Comparison of ENCODE assay signal across 10 cellular contexts in genomic region chr1:41599912-41600311, GRCh38.
DNase-seq lines count a peak whose midpoint lies in the region; ATAC-seq and TF ChIP-seq lines count a peak whose summit lies in the region.
"Had no signal": no experiment of that assay in that cellular context is flagged by ENCODE, and none has a peak within 500 bp of the region (broad histone marks: within the 10 kb centered on the region; RNA-seq: fewer than 3 reads in every experiment).

No MANE protein-coding gene starts in this region.

- H2AFZ ChIP-seq in DND-41 (ENCODE audit: low read depth, low read length): no peak overlapping the region
- H2AFZ ChIP-seq in PC-3 (ENCODE audit: low read length): no peak overlapping the region

- H3K9me3 ChIP-seq in DND-41 (ENCODE audit: insufficient read depth, low read length, severe bottlenecking): no peaks in the 10 kb centered on the region
- H3K9me3 ChIP-seq in PC-3 (ENCODE audit: low read length): no peaks in the 10 kb centered on the region

- no peaks in the 10 kb centered on the region for H3K36me3 Mint-ChIP-seq in nephron (ENCODE audit: low read depth)
- peaks cover 6% of the 10 kb centered on the region for H3K36me3 Mint-ChIP-seq in activated CD8-positive, alpha-beta memory T cell treated with anti-CD3 and anti-CD28 coated beads, Interleukin-2, amount 10 ng/mL, durations not matched to agents 7 days and 5 days

- H3K27ac ChIP-seq in DND-41 (ENCODE audit: low read length) (no peak overlapping the region), PC-3 (ENCODE audit: low read length) (no peak overlapping the region)

- intact Hi-C loops in PC-3 (cut with micrococcal nuclease): loop anchor here (1.0 kb wide), 1 partner anchor 26 kb away; no protein-coding TSS in a partner anchor

- CTCF ChIA-PET in PC-3 (lab: Charles Lee): no interaction called here
- CTCF ChIA-PET in activated CD8-positive, alpha-beta memory T cell treated with anti-CD3 and anti-CD28 coated beads, Interleukin-2, amount 10 ng/mL, durations not matched to agents 7 days and 5 days (lab: Charles Lee): no interaction called here

- H3K4me1 ChIP-seq in DND-41 (ENCODE audit: insufficient read depth, low read length) (no peaks in the 10 kb centered on the region), PC-3 (ENCODE audit: insufficient read depth, low read length) (no peaks in the 10 kb centered on the region)

- H3K4me3 ChIP-seq in DND-41 (ENCODE audit: low read depth in 1 of 2, low read length in 2 of 2) (no peak overlapping the region), PC-3 (ENCODE audit: low read length) (no peak overlapping the region)

- TF ChIP-seq CTCF in DND-41 (IDR thresholded peaks at IDR 0.05; ENCODE audit: borderline replicate concordance, extremely low read depth, low read length, poor library complexity, severe bottlenecking) (peak; percentile 6), PC-3 (conservative IDR thresholded peaks at IDR 0.05; ENCODE audit: low read depth, low read length) (peak; percentile 76), nephron (IDR thresholded peaks at IDR 0.05; ENCODE audit: unreplicated experiment in 3 of 3) (peak; percentile 37 to 60 (median 44)), GM13977 (IDR thresholded peaks at IDR 0.05; ENCODE audit: extremely low read depth, insufficient read depth, missing control alignments) (no peak)

- POLR2A ChIA-PET in PC-3 (lab: Charles Lee; ENCODE audit: unreplicated experiment): no interaction called here

- peaks cover 4% of the 10 kb centered on the region for H3K27me3 Mint-ChIP-seq in nephron (ENCODE audit: low read depth)
- no peaks in the 10 kb centered on the region for H3K27me3 Mint-ChIP-seq in activated CD8-positive, alpha-beta memory T cell treated with anti-CD3 and anti-CD28 coated beads, Interleukin-2, amount 10 ng/mL, durations not matched to agents 7 days and 5 days

- ATAC-seq in DND-41 (ENCODE audit: insufficient read depth, low read depth) (no peak; the same call in 2 of the 3 replicates), PC-3 (peak; percentile 51), HG03521 (IDR thresholded peaks at IDR 0.05; ENCODE audit: unreplicated experiment) (no peak)
- ATAC-seq in activated CD8-positive, alpha-beta memory T cell treated with anti-CD3 and anti-CD28 coated beads, Interleukin-2, amount 10 ng/mL, durations not matched to agents 7 days and 5 days: no peak

- H3K9ac ChIP-seq in DND-41 (ENCODE audit: low read depth, low read length) (no peak overlapping the region), PC-3 (ENCODE audit: low read length) (no peak overlapping the region)

- no peak overlapping the region for H3K27ac Mint-ChIP-seq in nephron
- no peak overlapping the region for H3K27ac Mint-ChIP-seq in activated CD8-positive, alpha-beta memory T cell treated with anti-CD3 and anti-CD28 coated beads, Interleukin-2, amount 10 ng/mL, durations not matched to agents 7 days and 5 days

- H3K79me2 ChIP-seq in DND-41 (ENCODE audit: insufficient read depth, low read length) (peaks cover 99% of the 10 kb centered on the region), PC-3 (ENCODE audit: low read length) (no peaks in the 10 kb centered on the region)

- peaks cover 11% of the 10 kb centered on the region for H3K9me3 Mint-ChIP-seq in nephron
- peaks cover 4% of the 10 kb centered on the region for H3K9me3 Mint-ChIP-seq in activated CD8-positive, alpha-beta memory T cell treated with anti-CD3 and anti-CD28 coated beads, Interleukin-2, amount 10 ng/mL, durations not matched to agents 7 days and 5 days (ENCODE audit: low read depth)

- H3K4me1 Mint-ChIP-seq in nephron: no peaks in the 10 kb centered on the region
- H3K4me1 Mint-ChIP-seq in activated CD8-positive, alpha-beta memory T cell treated with anti-CD3 and anti-CD28 coated beads, Interleukin-2, amount 10 ng/mL, durations not matched to agents 7 days and 5 days: no peaks in the 10 kb centered on the region

- H3K4me2 ChIP-seq in DND-41 (ENCODE audit: insufficient read depth, low read length): no peak overlapping the region
- no peak overlapping the region for H3K4me2 ChIP-seq in PC-3 (ENCODE audit: low read length)

- H3F3A ChIP-seq in PC-3 (ENCODE audit: low read length, unreplicated experiment): no peaks in the 10 kb centered on the region

- H3K4me3 Mint-ChIP-seq in nephron: no peak overlapping the region
- no peak overlapping the region for H3K4me3 Mint-ChIP-seq in activated CD8-positive, alpha-beta memory T cell treated with anti-CD3 and anti-CD28 coated beads, Interleukin-2, amount 10 ng/mL, durations not matched to agents 7 days and 5 days

- H3K27me3 ChIP-seq in DND-41 (ENCODE audit: insufficient read depth, low read length, poor library complexity) (no peaks in the 10 kb centered on the region), PC-3 (ENCODE audit: low read length) (no peaks in the 10 kb centered on the region)

- in situ Hi-C loops in GM13977 (cut with MboI; ENCODE audit: low pct_unique_long_range_greater_than_20kb, low sequenced_read_pairs, unreplicated experiment): no loop called here

- DNase-seq in DND-41 (no peak), PC-3 (peak; percentile 46), ecto neural progenitor cell (ENCODE audit: low spot score) (peak; percentile 24), GM13977 (ENCODE audit: low spot score) (no peak)
- no peak for DNase-seq in activated CD8-positive, alpha-beta memory T cell treated with anti-CD3 and anti-CD28 coated beads, Interleukin-2, amount 10 ng/mL, durations not matched to agents 7 days and 5 days
- no peak for DNase-seq in central memory CD4-positive, alpha-beta T cell
- DNase-seq: activated CD4-positive, alpha-beta T cell treated with anti-CD3 and anti-CD28 coated beads, Interleukin-2, amount 50 U/mL, for 4 hours; stimulated activated CD4-positive, alpha-beta T cell treated with anti-CD3 and anti-CD28 coated beads, Interleukin-15, amount 100 ng/mL, for 24 hours had no signal

- H3K36me3 ChIP-seq in DND-41 (ENCODE audit: insufficient read depth, low read length): peaks cover 24% of the 10 kb centered on the region; the same call in 1 of the 2 replicates
- H3K36me3 ChIP-seq in PC-3 (ENCODE audit: low read depth, low read length): no peaks in the 10 kb centered on the region

- no peaks in the 10 kb centered on the region for H3K9me2 ChIP-seq in PC-3 (replicated peaks; ENCODE audit: low read length)

- H4K20me1 ChIP-seq in DND-41 (ENCODE audit: insufficient read depth, low read length) (peaks cover 57% of the 10 kb centered on the region), PC-3 (ENCODE audit: low read length) (no peaks in the 10 kb centered on the region)

- no TSS peak for BruUV-seq in PC-3 (replicated peaks; lab: Mats Ljungman, UMichigan)

Comparison
In these comparisons a context has a peak if more than half of its experiments do, and no peak if none do; other contexts are left out.
1. DNase-seq: peak in PC-3 (single experiment) and ecto neural progenitor cell (single experiment); none in DND-41 (single experiment), activated CD8-positive, alpha-beta memory T cell treated with anti-CD3 and anti-CD28 coated beads, Interleukin-2, amount 10 ng/mL, durations not matched to agents 7 days and 5 days (single experiment), GM13977 (single experiment) and central memory CD4-positive, alpha-beta T cell (single experiment).